Comparison of ENCODE assay signal across 22 cellular contexts in genomic region chr11:80417681-80418080, GRCh38.
"Had no signal": no experiment of that assay in that cellular context is flagged by ENCODE, and none has a peak within 500 bp of the region (broad histone marks: within the 10 kb centered on the region; RNA-seq: fewer than 3 reads in every experiment).

No MANE protein-coding gene starts in this region.

- H3K36me3 ChIP-seq: gastroesophageal sphincter, heart left ventricle had no signal

- H3K27me3 Mint-ChIP-seq: activated CD4-positive, alpha-beta T cell treated with anti-CD3 and anti-CD28 coated beads, Interleukin-2, amount 10 ng/mL, durations not matched to agents 7 days and 5 days; activated naive CD4-positive, alpha-beta T cell treated with anti-CD3 and anti-CD28 coated beads, Interleukin-2, amount 10 ng/mL, durations not matched to agents 7 days and 5 days; activated naive CD8-positive, alpha-beta T cell treated with anti-CD3 and anti-CD28 coated beads, Interleukin-2, amount 50 U/mL, for 24 hours; naive thymus-derived CD8-positive, alpha-beta T cell; type B pancreatic cell had no signal

- H3K9me3 ChIP-seq: gastroesophageal sphincter, heart left ventricle, testis had no signal

- H3K4me2 ChIP-seq: smooth muscle cell had no signal

- H3K4me1 ChIP-seq: gastroesophageal sphincter, heart left ventricle, testis had no signal

- H3K4me3 Mint-ChIP-seq: activated CD4-positive, alpha-beta T cell treated with anti-CD3 and anti-CD28 coated beads, Interleukin-2, amount 10 ng/mL, durations not matched to agents 7 days and 5 days; activated naive CD4-positive, alpha-beta T cell treated with anti-CD3 and anti-CD28 coated beads, Interleukin-2, amount 10 ng/mL, durations not matched to agents 7 days and 5 days; activated naive CD8-positive, alpha-beta T cell treated with anti-CD3 and anti-CD28 coated beads, Interleukin-2, amount 50 U/mL, for 24 hours; naive thymus-derived CD8-positive, alpha-beta T cell; stimulated activated effector memory CD8-positive, alpha-beta T cell treated with anti-CD3 and anti-CD28 coated beads, Interleukin-12 subunit alpha, Interleukin-12 subunit beta, amount 100 ng/mL, for 72 hours; T-helper 1 cell treated with Interleukin-12 subunit alpha and Interleukin-12 subunit beta and Interleukin-4 antibody, amounts not matched to agents 30 μg/mL and 1 μg/mL, for 36 hours; type B pancreatic cell had no signal

- H3K27ac ChIP-seq: gastroesophageal sphincter, heart left ventricle, testis had no signal

- H3K4me1 Mint-ChIP-seq: activated CD4-positive, alpha-beta T cell treated with anti-CD3 and anti-CD28 coated beads, Interleukin-2, amount 10 ng/mL, durations not matched to agents 7 days and 5 days; activated naive CD4-positive, alpha-beta T cell treated with anti-CD3 and anti-CD28 coated beads, Interleukin-2, amount 10 ng/mL, durations not matched to agents 7 days and 5 days; activated naive CD8-positive, alpha-beta T cell treated with anti-CD3 and anti-CD28 coated beads, Interleukin-2, amount 50 U/mL, for 24 hours; naive thymus-derived CD8-positive, alpha-beta T cell; stimulated activated effector memory CD8-positive, alpha-beta T cell treated with anti-CD3 and anti-CD28 coated beads, Interleukin-12 subunit alpha, Interleukin-12 subunit beta, amount 100 ng/mL, for 72 hours had no signal

- H3K27ac Mint-ChIP-seq: activated CD4-positive, alpha-beta T cell treated with anti-CD3 and anti-CD28 coated beads, Interleukin-2, amount 10 ng/mL, durations not matched to agents 7 days and 5 days; activated naive CD4-positive, alpha-beta T cell treated with anti-CD3 and anti-CD28 coated beads, Interleukin-2, amount 10 ng/mL, durations not matched to agents 7 days and 5 days; activated naive CD8-positive, alpha-beta T cell treated with anti-CD3 and anti-CD28 coated beads, Interleukin-2, amount 50 U/mL, for 24 hours; naive thymus-derived CD8-positive, alpha-beta T cell; stimulated activated effector memory CD8-positive, alpha-beta T cell treated with anti-CD3 and anti-CD28 coated beads, Interleukin-12 subunit alpha, Interleukin-12 subunit beta, amount 100 ng/mL, for 72 hours; T-helper 1 cell treated with Interleukin-12 subunit alpha and Interleukin-12 subunit beta and Interleukin-4 antibody, amounts not matched to agents 30 μg/mL and 1 μg/mL, for 36 hours; type B pancreatic cell had no signal

- H3K27me3 ChIP-seq: gastroesophageal sphincter, heart left ventricle, testis had no signal

- H3K9me3 Mint-ChIP-seq: type B pancreatic cell had no signal

- ATAC-seq: activated naive CD8-positive, alpha-beta T cell treated with anti-CD3 and anti-CD28 coated beads, Interleukin-2, amount 50 U/mL, for 24 hours; gastroesophageal sphincter; heart left ventricle; naive thymus-derived CD8-positive, alpha-beta T cell; sciatic nerve; stimulated activated effector memory CD8-positive, alpha-beta T cell treated with anti-CD3 and anti-CD28 coated beads, Interleukin-12 subunit alpha, Interleukin-12 subunit beta, amount 100 ng/mL, for 72 hours had no signal

- FAIRE-seq: colon had no signal

- H3K36me3 Mint-ChIP-seq: activated naive CD4-positive, alpha-beta T cell treated with anti-CD3 and anti-CD28 coated beads, Interleukin-2, amount 10 ng/mL, durations not matched to agents 7 days and 5 days; naive thymus-derived CD8-positive, alpha-beta T cell; stimulated activated effector memory CD8-positive, alpha-beta T cell treated with anti-CD3 and anti-CD28 coated beads, Interleukin-12 subunit alpha, Interleukin-12 subunit beta, amount 100 ng/mL, for 72 hours; type B pancreatic cell had no signal

- H3K4me3 ChIP-seq: gastroesophageal sphincter, heart left ventricle, smooth muscle cell, testis had no signal

- DNase-seq: activated CD4-positive, alpha-beta T cell treated with anti-CD3 and anti-CD28 coated beads, Interleukin-2, amount 10 ng/mL, durations not matched to agents 7 days and 5 days; activated CD8-positive, alpha-beta memory T cell treated with anti-CD3 and anti-CD28 coated beads, Interleukin-2, amount 50 U/mL, for 4 hours; activated effector memory CD4-positive, alpha-beta T cell treated with Interleukin-2 at 50 U/mL for 16 hours; activated naive CD4-positive, alpha-beta T cell treated with anti-CD3 and anti-CD28 coated beads, Interleukin-2, amount 10 ng/mL, durations not matched to agents 7 days and 5 days; activated naive CD8-positive, alpha-beta T cell treated with anti-CD3 and anti-CD28 coated beads, Interleukin-2, amount 50 U/mL, for 24 hours; activated T-cell treated with anti-CD3 and anti-CD28 coated beads, Interleukin-2, amount 50 U/mL, for 48 hours; aorta; caudate nucleus; erythroblast; heart left ventricle; mesendoderm; naive thymus-derived CD8-positive, alpha-beta T cell; nucleus accumbens; stimulated activated CD4-positive, alpha-beta T cell treated with anti-CD3 and anti-CD28 coated beads, Interleukin-4, amount 100 ng/mL, for 24 hours; testis had no signal
